In the genomic region with DNA sequence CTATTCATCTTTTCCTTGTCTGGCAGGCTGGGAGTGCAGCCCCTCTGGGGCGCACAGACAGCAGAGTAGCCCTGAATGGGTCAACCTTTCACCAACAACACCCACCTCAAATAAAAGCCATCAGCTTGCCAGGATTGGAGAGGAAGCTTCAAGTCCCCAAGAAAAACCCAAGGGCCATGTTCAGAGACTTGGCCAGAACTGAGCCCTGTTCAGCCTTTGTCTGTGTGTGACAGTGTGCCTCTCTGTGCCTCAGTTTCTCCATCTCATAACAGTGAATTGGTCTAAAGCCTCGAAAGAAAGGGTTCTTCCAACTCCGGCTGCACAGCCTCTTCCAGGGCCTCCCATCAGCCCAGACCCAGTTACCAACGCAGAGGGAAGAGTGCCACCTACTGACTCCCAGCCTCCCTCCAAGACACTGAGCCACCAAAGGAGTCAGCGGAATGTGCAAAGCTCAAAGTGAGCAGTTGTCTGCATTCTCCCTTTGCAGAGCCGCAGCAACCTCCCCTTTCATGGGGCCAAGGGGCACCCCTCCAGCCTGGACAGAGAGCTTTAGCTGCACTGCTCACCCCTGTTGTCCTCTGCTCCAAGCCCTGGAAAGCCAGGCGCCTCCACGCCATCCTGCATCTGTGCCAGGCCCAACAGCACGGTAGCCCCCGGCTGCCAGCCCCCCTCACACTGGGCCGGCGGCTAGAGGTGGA, we compare ENCODE assay signal across 8 cellular contexts.
A peak's percentile ranks its signal among the peaks of the same experiment; 100 is the strongest.
DNase-seq lines count a peak whose midpoint lies in the region; ATAC-seq and TF ChIP-seq lines count a peak whose summit lies in the region.

No MANE protein-coding gene starts in this region.

- no peaks in the 10 kb centered on the region for H3K36me3 ChIP-seq in BLaER1 treated with 17β-estradiol and CSF1 and Interleukin-3, amounts not matched to agents 10 nM and 100 nM
- no peaks in the 10 kb centered on the region for H3K36me3 ChIP-seq in OCI-LY7 (ENCODE audit: insufficient read depth, low read length)

- no TSS peak for BruUV-seq in OCI-LY7 (replicated peaks; lab: Mats Ljungman, UMichigan)

- H3K4me3 ChIP-seq in BLaER1 treated with 17β-estradiol and CSF1 and Interleukin-3, amounts not matched to agents 10 nM and 100 nM, result no peak overlapping the region
- H3K4me3 ChIP-seq in OCI-LY7 (ENCODE audit: low read depth, low read length, poor library complexity, severe bottlenecking) (no peak overlapping the region), epithelial cell of esophagus (ENCODE audit: low read length) (no peak overlapping the region)

- POLR2A ChIA-PET in OCI-LY7 (lab: Charles Lee), result interaction anchor here (0.6 to 3.1 kb wide), 5 partner anchors 14 to 205 kb away, joined by 3 to 14 read pairs (median 3); no protein-coding TSS in a partner anchor

- no peaks in the 10 kb centered on the region for H3K79me2 ChIP-seq in OCI-LY7 (ENCODE audit: insufficient read depth, low read depth, low read length)

- DNase-seq in HCEC 1CT (peak; percentile 24), OCI-LY7 (ENCODE audit: low spot score) (peak; percentile 81), epithelial cell of esophagus (ENCODE audit: low read depth) (peak; percentile 63), myocyte (ENCODE audit: low read depth) (peak; percentile 23), SHP77 (lab: John Stamatoyannopoulos, UW) (no peak)
- DNase-seq in activated CD8-positive, alpha-beta memory T cell treated with anti-CD3 and anti-CD28 coated beads, Interleukin-2, amount 50 U/mL, for 4 hours, result no peak

- CTCF ChIA-PET in OCI-LY7 (lab: Charles Lee; ENCODE audit: unreplicated experiment), result interaction anchor here (0.7 to 1.7 kb wide), 9 partner anchors 10 to 205 kb away, joined by 3 to 21 read pairs (median 4); no protein-coding TSS in a partner anchor

- no peak overlapping the region for H3K27ac ChIP-seq in BLaER1 treated with 17β-estradiol and CSF1 and Interleukin-3, amounts not matched to agents 10 nM and 100 nM
- no peak overlapping the region for H3K27ac ChIP-seq in OCI-LY7 (ENCODE audit: low read depth, low read length, poor library complexity, severe bottlenecking)

- TF ChIP-seq CTCF in OCI-LY7 (conservative IDR thresholded peaks at IDR 0.05; ENCODE audit: low read length) (peak; percentile 96), epithelial cell of esophagus (IDR thresholded peaks at IDR 0.05; ENCODE audit: insufficient read depth, low read depth, low read length, missing control alignments) (peak; percentile 74)

- no peaks in the 10 kb centered on the region for H3K27me3 ChIP-seq in BLaER1 treated with 17β-estradiol and CSF1 and Interleukin-3, amounts not matched to agents 10 nM and 100 nM

- H2AFZ ChIP-seq in OCI-LY7 (ENCODE audit: low read length), result peak overlapping the region; percentile 15; the same call in 1 of the 2 replicates

- no peaks in the 10 kb centered on the region for H4K20me1 ChIP-seq in BLaER1 treated with 17β-estradiol and CSF1 and Interleukin-3, amounts not matched to agents 10 nM and 100 nM
- no peaks in the 10 kb centered on the region for H4K20me1 ChIP-seq in OCI-LY7 (ENCODE audit: insufficient read depth, low read length)

- no peak for ATAC-seq in HG03025 (IDR thresholded peaks at IDR 0.05; ENCODE audit: low FRiP score, unreplicated experiment)

- H3K9me2 ChIP-seq in OCI-LY7 (ENCODE audit: insufficient read depth, low read length), result no peaks in the 10 kb centered on the region

- H3K9me3 ChIP-seq in BLaER1 treated with 17β-estradiol and CSF1 and Interleukin-3, amounts not matched to agents 10 nM and 100 nM (replicated peaks in 1 of 11), result no peaks in the 10 kb centered on the region
- no peaks in the 10 kb centered on the region for H3K9me3 ChIP-seq in OCI-LY7 (ENCODE audit: low read length)

- peak overlapping the region; percentile 56 to 80 (median 68); a peak in 20 of 22 replicates for H3K4me2 ChIP-seq in BLaER1 treated with 17β-estradiol and CSF1 and Interleukin-3, amounts not matched to agents 10 nM and 100 nM
- peak overlapping the region; percentile 34 for H3K4me2 ChIP-seq in OCI-LY7 (ENCODE audit: low read length)

- peaks cover 39 to 54% (median 50%) of the 10 kb centered on the region in 10 experiments for H3K4me1 ChIP-seq in BLaER1 treated with 17β-estradiol and CSF1 and Interleukin-3, amounts not matched to agents 10 nM and 100 nM
- H3K4me1 ChIP-seq in OCI-LY7 (ENCODE audit: insufficient read depth, low read length, poor library complexity, severe bottlenecking), result peaks cover 53% of the 10 kb centered on the region

- 0 out of 22 replicates have a peak overlapping the region, but pooled peaks of 1 of the 11 experiments have one; percentile 22 for H3K9ac ChIP-seq in BLaER1 treated with 17β-estradiol and CSF1 and Interleukin-3, amounts not matched to agents 10 nM and 100 nM

- intact Hi-C loops in OCI-LY7 (cut with micrococcal nuclease; ENCODE audit: unreplicated experiment), result loop anchor here (1.0 kb wide), 3 partner anchors 54 to 205 kb away; no protein-coding TSS in a partner anchor

Comparison
In these comparisons a context has a peak if more than half of its experiments do, and no peak if none do; other contexts are left out.
1. DNase-seq: peak in HCEC 1CT (single experiment), OCI-LY7 (single experiment), epithelial cell of esophagus (single experiment) and myocyte (single experiment); none in SHP77 (0 of 2) and activated CD8-positive, alpha-beta memory T cell treated with anti-CD3 and anti-CD28 coated beads, Interleukin-2, amount 50 U/mL, for 4 hours (single experiment).